24 cellular contexts compared by ENCODE assay signal in genomic region chr5:149220750-149221149, GRCh38. TPM values are rescaled to one million over a fixed set of nuclear protein-coding genes. Genes with fewer than 3 reads are reported as not detected.
DNase-seq lines count a peak whose midpoint lies in the region; ATAC-seq and TF ChIP-seq lines count a peak whose summit lies in the region.
"Had no signal": no experiment of that assay in that cellular context is flagged by ENCODE, and none has a peak within 500 bp of the region (broad histone marks: within the 10 kb centered on the region; RNA-seq: fewer than 3 reads in every experiment).

No MANE protein-coding gene starts in this region.

- H3K4me1 ChIP-seq in heart left ventricle, result peaks cover 3 to 80% (median 55%) of the 10 kb centered on the region in 12 donors
- H3K4me1 ChIP-seq in SJSA1 (replicated peaks), result peaks cover 30% of the 10 kb centered on the region
- H3K4me1 ChIP-seq in liver (ENCODE audit: control insufficient read depth in 4 of 4, insufficient read depth in 4 of 4, low read length in 3 of 4), result peaks cover 0 to 27% (median 20%) of the 10 kb centered on the region in 4 donors
- H3K4me1 ChIP-seq: A549, Caco-2, colonic mucosa had no signal

- 61 to 81% (median 73%) methylated on average over 2 of the region's 2 CpGs for WGBS in heart left ventricle, 4 donors
- 36% methylated on average over 2 of the region's 2 CpGs for WGBS in liver

- no peak for DNase-seq in heart left ventricle
- no peak for DNase-seq in Right ventricle myocardium inferior (ENCODE audit: missing footprints)
- DNase-seq in SJSA1 (ENCODE audit: low read depth in 1 of 2, low spot score in 2 of 2), result no peak
- no peak for DNase-seq in substantia nigra (lab: John Stamatoyannopoulos, UW)
- DNase-seq in Kasumi-1 (lab: John Stamatoyannopoulos, UW), result no peak
- DNase-seq in NCI-H2081 (lab: John Stamatoyannopoulos, UW), result no peak
- DNase-seq: activated CD4-positive, alpha-beta T cell treated with anti-CD3 and anti-CD28 coated beads, Interleukin-2, amount 50 U/mL, for 1 hour; Caco-2; colonic mucosa; Karpas-422; left lung; NCI-H1092 treated with DMSO at 0.1 percent for 48 hours; NCI-H1930; spleen; stimulated activated CD4-positive, alpha-beta T cell treated with anti-CD3 and anti-CD28 coated beads, Interleukin-4, amount 100 ng/mL, for 24 hours; stimulated activated naive CD8-positive, alpha-beta T cell treated with anti-CD3 and anti-CD28 coated beads, Interleukin-15, Interleukin-2, amounts not matched to agents 100 U/mL and 50 U/mL, for 24 hours; transverse colon; WERI-Rb-1 had no signal

- H3K36me3 ChIP-seq in heart left ventricle (peaks cover 0 to 77% (median 22%) of the 10 kb centered on the region in 9 donors), SJSA1 (peaks cover 64% of the 10 kb centered on the region), liver (ENCODE audit: control insufficient read depth in 4 of 4, insufficient read depth in 3 of 4, low read depth in 1 of 4, low read length in 3 of 4) (peaks cover 8 to 49% (median 44%) of the 10 kb centered on the region in 4 donors)
- H3K36me3 ChIP-seq: colonic mucosa, left lung, neutrophil, transverse colon, WERI-Rb-1 had no signal

- H3K27me3 ChIP-seq in heart left ventricle (no peaks in the 10 kb centered on the region), SJSA1 (replicated peaks) (no peaks in the 10 kb centered on the region), liver (ENCODE audit: control insufficient read depth in 4 of 4, insufficient read depth in 4 of 4, low read length in 3 of 4) (no peaks in the 10 kb centered on the region)
- H3K27me3 ChIP-seq: colonic mucosa, left lung, neutrophil, spleen, transverse colon had no signal

- TF ChIP-seq RAD21 in liver (IDR thresholded peaks at IDR 0.05), result no peak

- TF ChIP-seq CTCF in heart left ventricle (IDR thresholded peaks at IDR 0.05) (no peak), liver (IDR thresholded peaks at IDR 0.05; ENCODE audit: low read depth, low read length, missing input control) (no peak)

- H3K27ac ChIP-seq in heart left ventricle (peak overlapping the region; percentile 26 to 73 (median 48)), SJSA1 (peak overlapping the region; percentile 31), liver (ENCODE audit: low read depth in 1 of 2, low read length in 2 of 2) (peak overlapping the region; percentile 72 to 75), substantia nigra (ENCODE audit: low read depth, low read length, poor library complexity, severe bottlenecking) (peak overlapping the region; percentile 76)
- H3K27ac ChIP-seq: A549, colonic mucosa, neutrophil, spleen, transverse colon, WERI-Rb-1 had no signal

- H3K9me3 ChIP-seq in heart left ventricle, result no peaks in the 10 kb centered on the region
- H3K9me3 ChIP-seq in SJSA1 (replicated peaks), result no peaks in the 10 kb centered on the region
- H3K9me3 ChIP-seq in liver (ENCODE audit: control insufficient read depth in 4 of 4, low read length in 3 of 4), result no peaks in the 10 kb centered on the region
- H3K9me3 ChIP-seq: A549, Caco-2, colonic mucosa, left lung, neutrophil, spleen, transverse colon had no signal

- ATAC-seq in heart left ventricle, result no peak
- ATAC-seq in Right ventricle myocardium inferior, result no peak
- ATAC-seq in GM21526 (IDR thresholded peaks at IDR 0.05; ENCODE audit: low FRiP score, unreplicated experiment), result no peak
- ATAC-seq: A549; left lung; SK-N-SH treated with all-trans-retinoic acid at 6 μM for 48 hours; stimulated activated naive CD8-positive, alpha-beta T cell treated with anti-CD3 and anti-CD28 coated beads, Interleukin-15, Interleukin-2, amounts not matched to agents 100 U/mL and 50 U/mL, for 24 hours had no signal

- H3K9ac ChIP-seq in liver (ENCODE audit: low read depth in 1 of 2, low read length in 2 of 2), result no peak overlapping the region

- intact Hi-C loops in heart left ventricle (cut with DNase I) (loop anchor here in 2 of 10 donors (5.0 to 10.0 kb wide), 2 partner anchors 33 to 156 kb away; partner anchors contain the start of gene SH3TC2 (in 1 of the 2)), Right ventricle myocardium inferior (cut with DNase I) (no loop called here)

- TF ChIP-seq POLR2A in heart left ventricle (IDR thresholded peaks at IDR 0.05), result no peak

- H3K4me3 ChIP-seq in heart left ventricle, result no peak overlapping the region
- H3K4me3 ChIP-seq in SJSA1, result no peak overlapping the region
- no peak overlapping the region for H3K4me3 ChIP-seq in liver (ENCODE audit: low read depth in 1 of 3, low read length in 3 of 3)
- H3K4me3 ChIP-seq: A549, colonic mucosa, left lung, spleen, transverse colon had no signal

TF ChIP-seq in liver, 16 proteins besides CTCF, POLR2A, EP300 and RAD21:
- TF ChIP-seq RXRA (IDR thresholded peaks at IDR 0.05) (peak in 1 of 2 donors; percentile 48), SP1 (IDR thresholded peaks at IDR 0.05) (peak; percentile 41), HNF4A (conservative IDR thresholded peaks at IDR 0.05) (no peak)

RNA-seq across cellular contexts. Expression of gene AFAP1L1, which starts 50.9 kb away (rescaled TPM):
- 10 to 100 TPM; 30.4 to 57.7 (median 45.0) TPM for total RNA-seq in heart left ventricle
- 10 to 100 TPM; 32.2 to 49.5 TPM for polyA plus RNA-seq in heart left ventricle
- total RNA-seq in Right ventricle myocardium inferior, result 46.9 TPM
- 26.6 and 33.2 TPM in 2 replicates for total RNA-seq in SJSA1 (2014; rRNA removed; shearing (Covaris generic))
- 10 to 100 TPM in 1 of 2 donors, 1 to 10 TPM in 1; 5.2 to 11.6 TPM for total RNA-seq in liver
- 1 to 10 TPM; 2.1 to 2.8 TPM for polyA plus RNA-seq in liver
- total RNA-seq: T-helper 2 cell treated with Interferon-gamma antibody and Interleukin-4, amounts not matched to agents 100 ng/mL and 5 ng/mL, for 36 hours had no signal
